In genomic region chr12:31238764-31239387, GRCh38 we compare ENCODE assay signal across 8 cellular contexts.
DNase-seq lines count a peak whose midpoint lies in the region; ATAC-seq, FAIRE-seq and TF ChIP-seq lines count a peak whose summit lies in the region.

No MANE protein-coding gene starts in this region.

- H3K9me3 ChIP-seq in K562 (replicated peaks; ENCODE audit: control insufficient read depth, insufficient read depth, low read depth, low read length), result no peaks in the 10 kb centered on the region

- CTCF ChIA-PET in K562 (lab: Yijun Ruan, JAX; ENCODE audit: low intra/inter-chr PET ratio), result interaction anchor here (1.2 kb wide), 1 partner anchor 391 kb away, joined by 5 read pairs; no protein-coding TSS in a partner anchor

- H4K20me1 ChIP-seq in K562 (replicated peaks; ENCODE audit: control insufficient read depth, insufficient read depth, low read length), result no peaks in the 10 kb centered on the region; the same call in 1 of the 2 replicates

- in situ Hi-C loops in K562 (cut with MboI), result loop anchor here (5.0 to 25.0 kb wide), 2 partner anchors 397 to 1702 kb away; no protein-coding TSS in a partner anchor

- POLR2A ChIA-PET in K562 (lab: Yijun Ruan, JAX), result no interaction called here

- H2AFZ ChIP-seq in K562 (ENCODE audit: low read depth, low read length), result no peak overlapping the region

- peaks cover 45 to 61% of the 10 kb centered on the region in 2 experiments for H3K27me3 ChIP-seq in K562 (ENCODE audit: control insufficient read depth in 2 of 2, insufficient read depth in 2 of 2, low read length in 2 of 2)

- no peak overlapping the region for H3K4me2 ChIP-seq in K562 (ENCODE audit: insufficient read depth, low read length)

- peak; percentile 69 to 72 (median 72) for TF ChIP-seq CTCF in K562 (IDR thresholded peaks at IDR 0.05 in 2 of 3, conservative IDR thresholded peaks at IDR 0.05 in 1 of 3; ENCODE audit: insufficient read depth in 2 of 3, low read depth in 1 of 3, low read length in 3 of 3)

- H3K9ac ChIP-seq in K562 (ENCODE audit: insufficient read depth in 1 of 2, low read depth in 2 of 2, low read length in 2 of 2), result no peak overlapping the region

- ATAC-seq in HG02763 (IDR thresholded peaks at IDR 0.05; ENCODE audit: unreplicated experiment) (peak; percentile 88), K562 (peak; percentile 90)

- no peaks in the 10 kb centered on the region for H3K4me1 ChIP-seq in K562 (replicated peaks in 1 of 2; ENCODE audit: control insufficient read depth in 2 of 2, insufficient read depth in 2 of 2, low read length in 2 of 2)

- H3K36me3 ChIP-seq in K562 (ENCODE audit: control insufficient read depth, insufficient read depth, low read length), result no peaks in the 10 kb centered on the region

- TF ChIP-seq EP300 in K562 (IDR thresholded peaks at IDR 0.05; ENCODE audit: low read length), result no peak

- intact Hi-C loops in K562 (cut with micrococcal nuclease), result loop anchor here (2.0 to 5.0 kb wide), 2 partner anchors 122 to 392 kb away; no protein-coding TSS in a partner anchor

- DNase-seq in SIG-M5 treated with dmso at 0.1 percent for 504 hours (lab: John Stamatoyannopoulos, UW; ENCODE audit: unreplicated experiment) (peak; percentile 54), SIG-M5 (lab: John Stamatoyannopoulos, UW) (no peak), NCI-H146 treated with DMSO at 0.1 percent for 48 hours (lab: John Stamatoyannopoulos, UW; ENCODE audit: unreplicated experiment) (peak; percentile 78), T1000 (lab: John Stamatoyannopoulos, UW) (peak; percentile 39), K562 (ENCODE audit: extremely low read depth in 1 of 4, low spot score in 3 of 4) (peak; percentile 54 to 67 (median 61)), iris pigment epithelial cell (ENCODE audit: low read depth) (peak; percentile 59)
- peak; percentile 30 to 58 for DNase-seq in stimulated activated CD4-positive, alpha-beta T cell treated with anti-CD3 and anti-CD28 coated beads, Interleukin-15, amount 100 ng/mL, for 48 hours (ENCODE audit: low read depth in 2 of 2)

- FAIRE-seq in K562 (lab: Jason Lieb, UNC), result peak; percentile 87

- no peak overlapping the region for H3K4me3 ChIP-seq in K562

- WGBS in K562 (ENCODE audit: insufficient coverage, low coverage, missing lambda C conversion rate), result 6% methylated on average over 11 of the region's 11 CpGs

- no peak for TF ChIP-seq POLR2A in K562 (conservative IDR thresholded peaks at IDR 0.05)

- H3K27ac ChIP-seq in K562 (ENCODE audit: extremely low read depth, low read depth, low read length), result no peak overlapping the region

- no peaks in the 10 kb centered on the region for H3K9me1 ChIP-seq in K562 (ENCODE audit: control insufficient read depth, insufficient read depth, low read length)

- H3K79me2 ChIP-seq in K562 (ENCODE audit: control insufficient read depth, insufficient read depth, low read length), result no peaks in the 10 kb centered on the region

- peak; percentile 29 to 68; a peak in 3 of 4 replicates for TF ChIP-seq RAD21 in K562 (CRISPR knock-in tag; conservative IDR thresholded peaks at IDR 0.05 in 1 of 2, IDR thresholded peaks at IDR 0.05 in 1 of 2)

- no TSS peak for BruUV-seq in K562 (replicated peaks; lab: Mats Ljungman, UMichigan)

TF ChIP-seq in K562, 482 proteins besides CTCF, POLR2A, EP300 and RAD21:
- TF ChIP-seq ZBTB5 (IDR thresholded peaks at IDR 0.05), result no peak
- TF ChIP-seq ZFP36 (IDR thresholded peaks at IDR 0.05; ENCODE audit: low read depth, low read length, partially characterized antibody), result peak; percentile 5
- TF ChIP-seq GTF2A2 (tag; IDR thresholded peaks at IDR 0.05), result no peak
- TF ChIP-seq POLR2G (IDR thresholded peaks at IDR 0.05; ENCODE audit: low read depth, low read length), result no peak
- TF ChIP-seq ZNF696 (CRISPR knock-in tag; conservative IDR thresholded peaks at IDR 0.05), result no peak
- TF ChIP-seq ETV5 (CRISPR knock-in tag; IDR thresholded peaks at IDR 0.05; ENCODE audit: low read depth), result no peak
- TF ChIP-seq RBM34 (IDR thresholded peaks at IDR 0.05; ENCODE audit: borderline replicate concordance, insufficient read depth, low read length), result no peak
- no peak for TF ChIP-seq CC2D1A (IDR thresholded peaks at IDR 0.05)
- TF ChIP-seq TRIM28 (IDR thresholded peaks at IDR 0.05), result no peak
- no peak for TF ChIP-seq CTCFL (IDR thresholded peaks at IDR 0.05; ENCODE audit: borderline replicate concordance, insufficient read depth, low read depth, low read length, poor library complexity, severe bottlenecking)
- TF ChIP-seq EGR1 (conservative IDR thresholded peaks at IDR 0.05), result no peak
- no peak for TF ChIP-seq ZNF79 (CRISPR knock-in tag; IDR thresholded peaks at IDR 0.05; ENCODE audit: low read depth)
- TF ChIP-seq ZSCAN32 (CRISPR knock-in tag; IDR thresholded peaks at IDR 0.05), result no peak
- no peak for TF ChIP-seq LCOR (CRISPR knock-in tag; IDR thresholded peaks at IDR 0.05)
- TF ChIP-seq ZNF121 (CRISPR knock-in tag; conservative IDR thresholded peaks at IDR 0.05), result peak; percentile 92
- no peak for TF ChIP-seq ARID3B (CRISPR knock-in tag; IDR thresholded peaks at IDR 0.05; ENCODE audit: borderline replicate concordance)
- TF ChIP-seq CAMTA2 (CRISPR knock-in tag; conservative IDR thresholded peaks at IDR 0.05), result no peak
- TF ChIP-seq SMC3 (conservative IDR thresholded peaks at IDR 0.05; ENCODE audit: insufficient read depth, low read depth, low read length), result peak; percentile 49; the same call in 1 of the 2 replicates
- no peak for TF ChIP-seq ATF6 (CRISPR knock-in tag; IDR thresholded peaks at IDR 0.05)
TF ChIP-seq in K562: peak in this region for 3.
